In the genomic region with DNA sequence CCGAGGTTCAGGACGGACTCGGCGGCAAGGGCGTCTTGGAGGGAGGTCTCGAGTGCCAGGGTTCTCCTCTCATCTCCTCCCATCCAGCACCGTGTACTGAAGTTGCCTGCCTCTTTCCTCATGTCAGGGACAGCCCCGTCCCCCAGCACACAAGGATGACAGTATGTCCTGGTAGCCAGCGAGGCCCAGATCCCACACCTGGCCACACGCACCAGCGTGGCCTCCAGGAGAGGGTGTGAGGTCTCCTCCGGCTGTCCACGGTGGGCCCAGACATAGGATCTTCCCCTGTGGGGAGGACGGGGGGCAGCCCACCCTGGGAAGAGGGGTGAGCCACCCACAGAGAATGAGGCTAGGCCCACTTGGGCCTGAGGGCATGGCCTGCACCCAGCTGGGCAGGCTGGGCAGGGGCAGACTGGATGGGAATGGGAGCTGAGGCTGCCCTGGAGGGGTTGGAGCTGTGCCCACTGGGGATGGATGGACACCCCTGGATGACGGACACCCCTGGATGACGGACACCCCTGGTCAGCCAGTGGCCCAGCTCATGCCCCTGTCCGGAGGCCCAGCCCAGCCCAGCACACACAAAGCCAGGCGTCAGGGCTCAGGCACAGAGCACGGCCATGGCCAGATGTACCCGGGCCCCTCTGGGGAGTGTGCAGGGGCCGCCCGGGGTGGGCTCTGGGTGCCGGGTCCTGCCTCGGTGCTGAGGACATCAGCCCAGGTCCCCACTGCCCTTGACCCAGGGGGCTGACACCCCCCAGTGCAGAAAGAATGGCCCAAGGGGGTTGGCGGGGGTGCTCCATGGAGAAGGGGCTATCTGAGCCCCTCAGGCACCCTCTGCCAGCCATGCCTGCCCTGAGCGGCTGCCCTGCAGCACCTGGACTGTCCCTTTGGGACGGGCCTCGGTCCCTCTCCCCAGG, we compare ENCODE assay signal across 20 cellular contexts. TPM values are rescaled to one million over a fixed set of nuclear protein-coding genes. Genes with fewer than 3 reads are reported as not detected.
DNase-seq lines count a peak whose midpoint lies in the region; ATAC-seq, FAIRE-seq and TF ChIP-seq lines count a peak whose summit lies in the region.
"Had no signal": no experiment of that assay in that cellular context is flagged by ENCODE, and none has a peak within 500 bp of the region (broad histone marks: within the 10 kb centered on the region; RNA-seq: fewer than 3 reads in every experiment).

No MANE protein-coding gene starts in this region.

- no peak overlapping the region for H4K5ac ChIP-seq in H1 (ENCODE audit: insufficient read length, low read depth, low read length)

- intact Hi-C loops in right lobe of liver (cut with DNase I), result no loop called here
- intact Hi-C loops in HepG2 (cut with micrococcal nuclease; ENCODE audit: unreplicated experiment), result no loop called here

- H3K9ac ChIP-seq in HepG2 (ENCODE audit: insufficient read depth, low read depth, low read length) (no peak overlapping the region), H1 (replicated peaks in 1 of 4; ENCODE audit: extremely low read depth in 1 of 4, low read depth in 3 of 4, low read length in 3 of 4) (no peak overlapping the region)
- H3K9ac ChIP-seq: GM23248 had no signal

- CTCF ChIA-PET in HepG2 (lab: Yijun Ruan, JAX; ENCODE audit: low intra/inter-chr PET ratio, low total read pairs) (no interaction called here), H1 (lab: Charles Lee; ENCODE audit: partially characterized antibody) (no interaction called here)

- POLR2A ChIA-PET in HepG2 (lab: Yijun Ruan, JAX) (no interaction called here), H1 (lab: Charles Lee; ENCODE audit: partially characterized antibody) (no interaction called here)

- no peaks in the 10 kb centered on the region for H3K23me2 ChIP-seq in H1 (ENCODE audit: low read depth, low read length)

- H3K9me3 ChIP-seq in right lobe of liver, result no peaks in the 10 kb centered on the region
- no peaks in the 10 kb centered on the region for H3K9me3 ChIP-seq in HepG2 (ENCODE audit: low read length)
- no peaks in the 10 kb centered on the region for H3K9me3 ChIP-seq in H1 (ENCODE audit: insufficient read depth in 2 of 2, low read depth in 1 of 2, low read length in 1 of 2)
- H3K9me3 ChIP-seq in osteoblast (ENCODE audit: low read depth, low read length), result no peaks in the 10 kb centered on the region

- H2BK15ac ChIP-seq in H1 (ENCODE audit: low read length), result peak overlapping the region; percentile 61; the same call in 1 of the 2 replicates

- H3K27me3 ChIP-seq in right lobe of liver (no peaks in the 10 kb centered on the region), HepG2 (ENCODE audit: control insufficient read depth in 1 of 2, insufficient read depth in 2 of 2, low read length in 2 of 2) (peaks cover 34 to 76% of the 10 kb centered on the region in 2 experiments), H1 (replicated peaks in 1 of 4; ENCODE audit: control insufficient read depth in 3 of 4, extremely low read depth in 1 of 4, insufficient read depth in 3 of 4, low read length in 3 of 4) (peaks cover 0 to 5% (median 0%) of the 10 kb centered on the region in 4 experiments; a peak in 2 of 7 replicates), osteoblast (ENCODE audit: insufficient read depth, low read length) (peaks cover 40% of the 10 kb centered on the region)

- H2BK12ac ChIP-seq in H1 (ENCODE audit: low read depth, low read length), result peak overlapping the region; percentile 75; the same call in 1 of the 2 replicates

- 0 out of 2 replicates have a peak overlapping the region, but pooled peaks have one; percentile 24 for H2BK5ac ChIP-seq in H1 (ENCODE audit: low read depth, low read length)

- H3K18ac ChIP-seq in H1 (ENCODE audit: extremely low read depth, low read length), result peak overlapping the region; percentile 60; the same call in 1 of the 2 replicates

- H2AFZ ChIP-seq in HepG2 (ENCODE audit: low read length) (no peak overlapping the region), H1 (ENCODE audit: low read length) (no peak overlapping the region), osteoblast (ENCODE audit: low read length) (no peak overlapping the region)
- H2AFZ ChIP-seq: GM23248 had no signal

- no peaks in the 10 kb centered on the region for H3K79me1 ChIP-seq in H1 (ENCODE audit: low read depth, low read length)

- no peak for TF ChIP-seq CTCF in right lobe of liver (IDR thresholded peaks at IDR 0.05)
- TF ChIP-seq CTCF in HepG2 (CRISPR knock-in tag; IDR thresholded peaks at IDR 0.05), result no peak
- TF ChIP-seq CTCF in H1 (IDR thresholded peaks at IDR 0.05; ENCODE audit: control extremely low read depth in 1 of 3, insufficient read depth in 1 of 3, low read depth in 1 of 3, low read length in 3 of 3), result no peak
- TF ChIP-seq CTCF in osteoblast (IDR thresholded peaks at IDR 0.05; ENCODE audit: extremely low read depth, low read depth, low read length), result no peak

- TF ChIP-seq RAD21 in HepG2 (CRISPR knock-in tag; IDR thresholded peaks at IDR 0.05) (no peak), H1 (IDR thresholded peaks at IDR 0.05 in 1 of 2, conservative IDR thresholded peaks at IDR 0.05 in 1 of 2; ENCODE audit: low read depth in 2 of 2, low read length in 2 of 2) (no peak)

- H2BK120ac ChIP-seq in H1 (replicated peaks; ENCODE audit: low read depth, low read length), result no peak overlapping the region

- no peak overlapping the region for H3K56ac ChIP-seq in H1 (replicated peaks; ENCODE audit: insufficient read length, low read depth, low read length)

- no TSS peak for BruUV-seq in HepG2 (replicated peaks; lab: Mats Ljungman, UMichigan)

- TF ChIP-seq EP300 in HepG2 (IDR thresholded peaks at IDR 0.05; ENCODE audit: low read depth in 2 of 2, low read length in 2 of 2), result no peak
- no peak for TF ChIP-seq EP300 in HepG2 (CRISPR knock-in tag; IDR thresholded peaks at IDR 0.05; ENCODE audit: borderline replicate concordance)
- no peak for TF ChIP-seq EP300 in H1 (IDR thresholded peaks at IDR 0.05; ENCODE audit: borderline replicate concordance in 1 of 2, low read depth in 2 of 2, low read length in 2 of 2)

- ATAC-seq in right lobe of liver (peak in 1 of 4 donors; percentile 6), HepG2 (no peak; the same call in 2 of the 3 replicates), HG03175 (IDR thresholded peaks at IDR 0.05; ENCODE audit: unreplicated experiment) (no peak)

- FAIRE-seq in HepG2 (lab: Jason Lieb, UNC) (no peak), H1 (lab: Jason Lieb, UNC) (no peak)
- FAIRE-seq: G401.6, GM12891 had no signal

- no peak overlapping the region for H3K4me3 ChIP-seq in right lobe of liver
- no peak overlapping the region for H3K4me3 ChIP-seq in HepG2 (replicated peaks in 1 of 3; ENCODE audit: insufficient read depth in 1 of 3, low read depth in 2 of 3, low read length in 3 of 3)
- no peak overlapping the region for H3K4me3 ChIP-seq in H1 (ENCODE audit: extremely low read depth in 1 of 4, insufficient read depth in 2 of 4, low read depth in 3 of 4, low read length in 4 of 4)
- no peak overlapping the region for H3K4me3 ChIP-seq in osteoblast (ENCODE audit: insufficient read depth, low read length)
- H3K4me3 ChIP-seq: GM23248 had no signal

- H3K79me2 ChIP-seq in HepG2 (ENCODE audit: insufficient read depth, low read length), result no peaks in the 10 kb centered on the region
- H3K79me2 ChIP-seq in H1 (ENCODE audit: control insufficient read depth in 1 of 2, insufficient read depth in 2 of 2, low read length in 2 of 2), result no peaks in the 10 kb centered on the region
- no peaks in the 10 kb centered on the region for H3K79me2 ChIP-seq in osteoblast (ENCODE audit: insufficient read depth, low read length)

- H2AK5ac ChIP-seq in H1 (ENCODE audit: low read depth, low read length), result no peak overlapping the region

- no peaks in the 10 kb centered on the region for H3K4me1 ChIP-seq in right lobe of liver
- H3K4me1 ChIP-seq in HepG2 (ENCODE audit: insufficient read depth, low read length), result no peaks in the 10 kb centered on the region
- peaks cover 0 to 21% (median 12%) of the 10 kb centered on the region in 4 experiments; a peak in 6 of 7 replicates for H3K4me1 ChIP-seq in H1 (replicated peaks in 1 of 4; ENCODE audit: control insufficient read depth in 3 of 4, insufficient read depth in 4 of 4, low read length in 3 of 4)
- no peaks in the 10 kb centered on the region for H3K4me1 ChIP-seq in osteoblast (ENCODE audit: insufficient read depth, low read length)

- H3K4ac ChIP-seq in H1 (replicated peaks; ENCODE audit: insufficient read length, low read depth, low read length), result no peak overlapping the region

- 57% methylated on average over 4 of the region's 28 CpGs for WGBS in right lobe of liver (ENCODE audit: insufficient coverage, low coverage, low lambda C conversion rate, missing lambda C conversion rate)
- 0% methylated on average over 3 of the region's 28 CpGs for WGBS in HepG2 (ENCODE audit: low lambda C conversion rate)
- 92% methylated on average over 27 of the region's 28 CpGs; no CpG with 5 or more reads in 1 of the 2 experiments for WGBS in H1 (ENCODE audit: extremely low coverage in 1 of 2, insufficient coverage in 1 of 2, insufficient read length in 1 of 2, insufficient replicate concordance in 2 of 2, low coverage in 1 of 2, low lambda C conversion rate in 2 of 2, missing lambda C conversion rate in 1 of 2), 2 experiments

- H3K14ac ChIP-seq in H1 (ENCODE audit: insufficient read length), result no peak overlapping the region

- H4K91ac ChIP-seq in H1 (replicated peaks; ENCODE audit: insufficient read length, low read length), result peak overlapping the region; percentile 65

- no peak overlapping the region for H3K23ac ChIP-seq in H1 (ENCODE audit: insufficient read length)

- H3K4me2 ChIP-seq in HepG2 (ENCODE audit: low read depth, low read length) (no peak overlapping the region), H1 (ENCODE audit: insufficient read depth in 1 of 2, low read depth in 2 of 2, low read length in 2 of 2) (no peak overlapping the region), osteoblast (ENCODE audit: insufficient read depth, low read length) (no peak overlapping the region)

- TF ChIP-seq POLR2A in right lobe of liver (IDR thresholded peaks at IDR 0.05) (no peak), HepG2 (IDR thresholded peaks at IDR 0.05; ENCODE audit: insufficient read depth in 1 of 2, low read depth in 2 of 2, low read length in 2 of 2) (no peak), H1 (IDR thresholded peaks at IDR 0.05; ENCODE audit: control extremely low read depth in 1 of 2, low read depth in 2 of 2, low read length in 2 of 2) (no peak)

- H4K8ac ChIP-seq in H1 (ENCODE audit: extremely low read depth, insufficient read depth, low read length), result no peak overlapping the region; the same call in 1 of the 2 replicates

- H4K20me1 ChIP-seq in HepG2 (ENCODE audit: insufficient read depth, low read length) (0 out of 2 replicates have a peak, but pooled peaks cover 5% of the 10 kb centered on the region), H1 (replicated peaks in 1 of 2; ENCODE audit: control insufficient read depth in 1 of 2, insufficient read depth in 2 of 2, low read length in 2 of 2) (no peaks in the 10 kb centered on the region), osteoblast (ENCODE audit: insufficient read depth, low read length) (no peaks in the 10 kb centered on the region)

- DNase-seq in right lobe of liver (peak; percentile 18 to 50 (median 43)), HepG2 (ENCODE audit: low spot score) (no peak), H1 (ENCODE audit: low read depth in 1 of 2, low spot score in 2 of 2) (no peak), osteoblast (ENCODE audit: insufficient read length, low spot score, missing footprints) (peak; percentile 61), NCI-H226 (no peak), LoVo (ENCODE audit: low spot score) (no peak)
- DNase-seq: ACHN; CD4-positive, alpha-beta memory T cell; DMS79 treated with DMSO at 0.1 percent for 48 hours; GM23248; KBM-7; NCI-H1092 treated with DMSO at 0.1 percent for 48 hours; NCI-H1694; NCI-H69; NK-92 treated with Interleukin-12 subunit alpha and Interleukin-12 subunit beta, amount 100 ng/mL, for 24 hours had no signal

- peak overlapping the region; percentile 61; the same call in 1 of the 2 replicates for H2BK20ac ChIP-seq in H1 (ENCODE audit: low read length)

- H3K27ac ChIP-seq in right lobe of liver (no peak overlapping the region), HepG2 (ENCODE audit: extremely low read length, insufficient read depth, low read length) (no peak overlapping the region), H1 (ENCODE audit: low read depth, low read length) (no peak overlapping the region), osteoblast (ENCODE audit: low read depth, low read length) (no peak overlapping the region)
- H3K27ac ChIP-seq: GM23248, HL-60 had no signal

- no peaks in the 10 kb centered on the region for H3K36me3 ChIP-seq in right lobe of liver
- H3K36me3 ChIP-seq in HepG2 (replicated peaks in 1 of 2; ENCODE audit: control insufficient read depth in 1 of 2, insufficient read depth in 2 of 2, low read length in 2 of 2), result no peaks in the 10 kb centered on the region
- H3K36me3 ChIP-seq in H1 (ENCODE audit: control insufficient read depth in 2 of 4, insufficient read depth in 4 of 4, low read length in 3 of 4), result no peaks in the 10 kb centered on the region
- H3K36me3 ChIP-seq in osteoblast (ENCODE audit: insufficient read depth, low read length), result no peaks in the 10 kb centered on the region

- in situ Hi-C loops in HepG2 (cut with HindIII; ENCODE audit: extremely low pct_ligation_motif_present, low pct_unique_long_range_greater_than_20kb), result no loop called here

RNA-seq across cellular contexts. Expression of gene CFAP46, which starts 30.9 kb away (rescaled TPM):
- under 1 TPM; 0.16 to 0.67 (median 0.32) TPM for total RNA-seq in right lobe of liver
- total RNA-seq in HepG2 (2016; rRNA removed; fragmentation: Illumina TruSeq; extraction: Trizol), result 0.74 and 0.84 TPM in 2 replicates
- total RNA-seq in HepG2 (2016; cell fraction: cytosol; rRNA removed; fragmentation: Illumina TruSeq; extraction: Trizol; ENCODE audit: low read depth), result not detected in 2 replicates
- 0.87 and 1.1 TPM in 2 replicates for total RNA-seq in HepG2 (2016; cell fraction: insoluble cytoplasmic fraction; rRNA removed; fragmentation: Illumina TruSeq; extraction: Trizol)
- 0.21 and 0.34 TPM in 2 replicates for total RNA-seq in HepG2 (2016; cell fraction: membrane; rRNA removed; fragmentation: Illumina TruSeq; extraction: Trizol)
- total RNA-seq in HepG2 (2016; cell fraction: nucleus; rRNA removed; fragmentation: Illumina TruSeq; extraction: Trizol), result 0.53 and 1.3 TPM in 2 replicates
- polyA plus RNA-seq in HepG2 (2011; rRNA removed), result 0.10 and 0.24 TPM in 2 replicates
- polyA plus RNA-seq in HepG2 (2011; cell fraction: cytosol; rRNA removed), result 0.13 and 0.19 TPM in 2 replicates
- 0.05 and 0.27 TPM in 2 replicates for polyA plus RNA-seq in HepG2 (2011; cell fraction: nucleus; rRNA removed)
- polyA plus RNA-seq in HepG2 (2012), result 0.12 and 0.16 TPM in 2 replicates
- polyA plus RNA-seq in HepG2 (2016; cell fraction: cytosol; fragmentation: Illumina TruSeq; extraction: Trizol; ENCODE audit: low read depth), result 0.18 and 0.26 TPM in 2 replicates
- polyA plus RNA-seq in HepG2 (2016; cell fraction: insoluble cytoplasmic fraction; fragmentation: Illumina TruSeq; extraction: Trizol; ENCODE audit: low read depth), result 0.86 and 1.2 TPM in 2 replicates
- 0.33 and 0.34 TPM in 2 replicates for polyA plus RNA-seq in HepG2 (2016; cell fraction: membrane; fragmentation: Illumina TruSeq; extraction: Trizol; ENCODE audit: low read depth)
- polyA plus RNA-seq in HepG2 (2016; cell fraction: nucleus; fragmentation: Illumina TruSeq; extraction: Trizol; ENCODE audit: insufficient read depth, low read depth), result 0.60 and 0.65 TPM in 2 replicates
- 0.06 TPM in 1 of 2 replicates, not detected in the other for polyA minus RNA-seq in HepG2 (2011; rRNA and poly(A)+ RNA removed; ENCODE audit: low replicate concordance)
- not detected in 2 replicates for polyA minus RNA-seq in HepG2 (2011; cell fraction: cytosol; rRNA and poly(A)+ RNA removed)
- polyA minus RNA-seq in HepG2 (2011; cell fraction: nucleus; rRNA and poly(A)+ RNA removed), result 0.26 TPM in 1 of 2 replicates, not detected in the other
- total RNA-seq in H1 (2021; fragmentation: NEBNext Ultra II Directional; extraction: Animal tissue kit (Norgen Biotek cat#: 25700)), result 3.1 and 4.8 TPM in 2 replicates
- polyA plus RNA-seq in H1 (2011; rRNA removed), result 2.2 and 2.6 TPM in 2 replicates
- polyA plus RNA-seq in H1 (2011; cell fraction: cytosol; rRNA removed), result 2.7 TPM
- polyA plus RNA-seq in H1 (2011; cell fraction: nucleus; rRNA removed), result 8.9 TPM
- polyA plus RNA-seq in H1 (2012, experiment 1 of 2), result 2.5 to 4.7 TPM (median 3.4 TPM) in 4 replicates
- 2.7 TPM for polyA plus RNA-seq in H1 (2012, experiment 2 of 2)
- polyA plus RNA-seq in H1 (2013, experiment 1 of 2), result 2.8 TPM
- polyA plus RNA-seq in H1 (2013, experiment 2 of 2), result 2.5 TPM
- 3.9 TPM in 2 replicates for polyA minus RNA-seq in H1 (2011; rRNA and poly(A)+ RNA removed)
- polyA minus RNA-seq in H1 (2011; cell fraction: cytosol; rRNA and poly(A)+ RNA removed), result 0.29 TPM
- 5.8 TPM for polyA minus RNA-seq in H1 (2011; cell fraction: nucleus; rRNA and poly(A)+ RNA removed)
- total RNA-seq in osteoblast, result under 0.01 and 0.29 TPM in 2 replicates
- total RNA-seq: CD4-positive, alpha-beta memory T cell; M059J had no signal
- polyA plus RNA-seq: CD4-positive, alpha-beta memory T cell had no signal

Comparison
In these comparisons a context has a peak if more than half of its experiments do, and no peak if none do; other contexts are left out.
1. DNase-seq: peak in right lobe of liver (3 of 3) and osteoblast (single experiment); none in HepG2 (single experiment), H1 (0 of 2), NCI-H226 (single experiment) and LoVo (single experiment).